ENCODE assay signal across 9 cellular contexts in the genomic region with DNA sequence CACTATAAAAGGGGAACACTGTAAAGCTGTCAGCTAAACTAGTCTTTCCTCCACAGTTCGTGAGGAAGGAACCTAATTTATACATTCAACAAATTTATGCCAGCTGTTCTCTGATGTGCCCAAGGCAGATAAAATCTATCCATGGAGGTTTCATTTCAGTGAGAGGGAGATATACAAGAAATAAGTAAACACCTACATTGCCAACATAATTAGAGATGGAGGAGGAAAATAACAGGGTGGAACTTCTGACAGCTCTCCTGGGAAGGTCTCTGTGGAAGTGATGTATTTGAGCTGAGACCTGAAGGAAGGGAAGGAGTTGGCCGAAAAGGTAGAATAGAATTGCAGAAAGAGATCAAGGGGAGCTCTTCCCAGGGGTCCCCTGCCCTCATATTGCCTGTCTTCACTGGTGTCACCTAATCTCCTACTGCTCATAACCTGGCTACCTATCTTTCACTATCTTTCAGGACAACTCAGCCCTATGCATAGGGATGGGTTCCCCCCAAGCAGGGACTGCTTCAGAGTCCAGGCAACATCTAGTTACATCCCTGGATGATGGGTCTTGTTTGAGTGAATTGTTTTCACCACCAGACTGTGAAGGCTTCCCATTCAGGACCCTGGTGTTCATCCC. TPM values are rescaled to one million over a fixed set of nuclear protein-coding genes. Genes with fewer than 3 reads are reported as not detected.
A peak's percentile ranks its signal among the peaks of the same experiment; 100 is the strongest.
DNase-seq lines count a peak whose midpoint lies in the region; FAIRE-seq and TF ChIP-seq lines count a peak whose summit lies in the region.
"Had no signal": no experiment of that assay in that cellular context is flagged by ENCODE, and none has a peak within 500 bp of the region (broad histone marks: within the 10 kb centered on the region; RNA-seq: fewer than 3 reads in every experiment).

No MANE protein-coding gene starts in this region.

- H3K27ac ChIP-seq in RWPE1 (peak overlapping the region; percentile 72; the same call in 1 of the 2 replicates), fibroblast of lung (ENCODE audit: insufficient read depth, low read length) (peak overlapping the region; percentile 18), small intestine (ENCODE audit: low read depth in 1 of 2, low read length in 1 of 2) (peak overlapping the region; percentile 62 to 82)
- H3K27ac ChIP-seq: SJSA1 had no signal

- H3K9me3 ChIP-seq in fibroblast of lung (ENCODE audit: control insufficient read depth, insufficient read depth, low read depth, low read length) (no peaks in the 10 kb centered on the region), small intestine (ENCODE audit: control insufficient read depth, low read depth) (no peaks in the 10 kb centered on the region)

- H3K4me3 ChIP-seq in GM12864 (ENCODE audit: low read depth, low read length) (peak overlapping the region; percentile 16; the same call in 1 of the 2 replicates), fibroblast of lung (replicated peaks in 1 of 4; ENCODE audit: control extremely low read depth in 1 of 4, insufficient read depth in 1 of 4, low read depth in 3 of 4, low read length in 4 of 4) (peak overlapping the region in 1 of 4 experiments; percentile 3), small intestine (ENCODE audit: low read depth in 1 of 2, low read length in 2 of 2) (no peak overlapping the region)

- H3K36me3 ChIP-seq in fibroblast of lung (ENCODE audit: control insufficient read depth, insufficient read depth, low read length): no peaks in the 10 kb centered on the region
- H3K36me3 ChIP-seq in small intestine (ENCODE audit: control insufficient read depth in 2 of 2, insufficient read depth in 2 of 2, low read length in 2 of 2): no peaks in the 10 kb centered on the region

- 31 to 56% (median 46%) methylated on average over 2 of the region's 2 CpGs for WGBS in small intestine, 3 donors

- DNase-seq in GM12864 (ENCODE audit: low read depth): no peak
- DNase-seq in RWPE1 (ENCODE audit: low spot score): no peak
- DNase-seq in fibroblast of lung (ENCODE audit: low read depth in 2 of 2): no peak
- DNase-seq in small intestine: no peak
- no peak for DNase-seq in NCI-H226
- no peak for DNase-seq in SHP77 treated with DMSO at 0.1 percent for 48 hours (lab: John Stamatoyannopoulos, UW)
- DNase-seq in D341Med (ENCODE audit: low spot score): no peak
- DNase-seq: Kasumi-1 had no signal

- POLR2A ChIA-PET in RWPE1 (lab: Yijun Ruan, JAX; ENCODE audit: low non-redundant PET): no interaction called here

- H3K4me1 ChIP-seq in fibroblast of lung (ENCODE audit: control insufficient read depth, extremely low read depth, insufficient read depth, low read length): peaks cover 3% of the 10 kb centered on the region
- H3K4me1 ChIP-seq in small intestine (ENCODE audit: control insufficient read depth in 2 of 2, insufficient read depth in 1 of 2, low read depth in 1 of 2, low read length in 1 of 2): peaks cover 0 to 3% of the 10 kb centered on the region in 2 donors

- peak overlapping the region; percentile 60 for H2AFZ ChIP-seq in fibroblast of lung (ENCODE audit: low read length)

- no peak overlapping the region for H3K9ac ChIP-seq in fibroblast of lung (ENCODE audit: insufficient read depth, low read length)

- FAIRE-seq in small intestine (lab: Jason Lieb, UNC): no peak

- H3K4me2 ChIP-seq in fibroblast of lung (ENCODE audit: extremely low read depth, insufficient read depth, low read length): no peak overlapping the region

- H4K20me1 ChIP-seq in fibroblast of lung (ENCODE audit: control insufficient read depth, extremely low read depth, insufficient read depth, low read length): no peaks in the 10 kb centered on the region

- no peaks in the 10 kb centered on the region for H3K27me3 ChIP-seq in fibroblast of lung (ENCODE audit: control insufficient read depth, insufficient read depth, low read length)
- H3K27me3 ChIP-seq in small intestine (ENCODE audit: control insufficient read depth in 2 of 2, insufficient read depth in 2 of 2, low read length in 2 of 2): no peaks in the 10 kb centered on the region

- no peaks in the 10 kb centered on the region for H3K79me2 ChIP-seq in fibroblast of lung (ENCODE audit: control insufficient read depth, insufficient read depth, low read length)

- TF ChIP-seq CTCF in GM12864 (IDR thresholded peaks at IDR 0.05; ENCODE audit: low read depth, low read length, missing control alignments) (no peak), RWPE1 (conservative IDR thresholded peaks at IDR 0.05; ENCODE audit: low read depth) (no peak), fibroblast of lung (conservative IDR thresholded peaks at IDR 0.05 in 1 of 2, IDR thresholded peaks at IDR 0.05 in 1 of 2; ENCODE audit: low read depth in 1 of 2, low read length in 2 of 2) (no peak)

- CTCF ChIA-PET in RWPE1 (lab: Yijun Ruan, JAX): interaction anchor here (1.1 kb wide), 1 partner anchor 85 kb away, joined by 3 read pairs; no protein-coding TSS in a partner anchor

RNA-seq across cellular contexts. Expression of gene HECA, which starts 1.0 kb away (rescaled TPM):
- 20.8 and 26.6 TPM in 2 replicates for total RNA-seq in fibroblast of lung
- 6.5 and 13.0 TPM in 2 replicates for polyA plus RNA-seq in fibroblast of lung
- 4.4 and 9.5 TPM in 2 replicates for polyA plus RNA-seq in fibroblast of lung (2012)
- 6.9 and 7.4 TPM in 2 replicates for polyA minus RNA-seq in fibroblast of lung (ENCODE audit: low replicate concordance)
- polyA plus RNA-seq in small intestine: 10 to 100 TPM; 11.6 to 17.0 (median 17.0) TPM

Comparison
In these comparisons a context has a peak if more than half of its experiments do, and no peak if none do; other contexts are left out.
1. H3K27ac ChIP-seq: peak in every context shown above with its lines; median percentile 72 in RWPE1; 72 in small intestine; 18 in fibroblast of lung.